ENCODE assay signal across 7 cellular contexts in the genomic region with DNA sequence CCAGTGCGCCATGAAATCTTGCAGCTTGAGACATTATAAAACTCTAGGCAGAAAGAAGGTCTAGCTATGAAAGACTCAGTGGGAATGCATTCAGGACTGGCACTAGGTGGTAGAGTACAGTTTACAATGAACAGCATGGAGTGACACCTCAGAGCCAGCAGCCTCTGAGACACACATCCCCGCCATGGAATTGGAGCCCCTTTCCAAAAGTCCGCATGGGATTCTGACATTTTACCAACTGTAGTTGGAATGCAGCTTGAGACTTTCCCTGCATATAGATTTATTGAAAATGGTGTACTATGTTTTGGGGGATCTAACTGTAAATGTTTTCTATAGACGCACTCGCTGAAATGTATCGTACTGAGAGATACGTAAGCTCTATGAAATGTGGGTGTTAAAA.
"Had no signal": no experiment of that assay in that cellular context is flagged by ENCODE, and none has a peak within 500 bp of the region (broad histone marks: within the 10 kb centered on the region; RNA-seq: fewer than 3 reads in every experiment).

No MANE protein-coding gene starts in this region.

- H3K27ac Mint-ChIP-seq: IgD-negative memory B cell had no signal

- ATAC-seq: HepG2, K562 had no signal

- H3K27ac ChIP-seq: HL-60 had no signal

- DNase-seq: IMR-90, KBM-7 had no signal

- H3K4me3 Mint-ChIP-seq: IgD-negative memory B cell had no signal

- H3K4me3 ChIP-seq: K562 had no signal

- H3K27me3 Mint-ChIP-seq: IgD-negative memory B cell had no signal

- FAIRE-seq: HepG2, HTR-8/SVneo, K562 had no signal

- H3K4me1 Mint-ChIP-seq: IgD-negative memory B cell had no signal
